In the genomic region with DNA sequence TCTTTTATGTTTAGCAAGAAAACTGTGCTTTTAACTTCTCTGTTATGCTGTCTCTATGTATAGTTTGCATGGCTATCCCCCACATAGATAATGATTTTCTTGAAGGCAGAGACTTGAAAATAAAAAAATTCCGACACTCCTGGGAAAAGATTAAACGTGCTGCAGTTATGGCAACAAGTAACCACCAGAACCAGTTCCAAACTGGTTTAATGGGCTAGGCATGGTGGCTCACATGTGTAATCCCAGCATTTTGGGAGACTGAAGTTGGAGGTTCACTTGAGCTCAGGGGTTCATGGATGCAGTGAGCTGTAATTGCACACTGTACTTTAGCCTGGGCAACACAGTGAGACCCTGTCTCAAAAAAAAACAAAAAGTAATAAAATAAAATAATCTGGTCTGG, we compare ENCODE assay signal across 34 cellular contexts.
"Had no signal": no experiment of that assay in that cellular context is flagged by ENCODE, and none has a peak within 500 bp of the region (broad histone marks: within the 10 kb centered on the region; RNA-seq: fewer than 3 reads in every experiment).

No MANE protein-coding gene starts in this region.

- H3K4me3 ChIP-seq: adrenal gland, body of pancreas, gastrocnemius medialis, heart left ventricle had no signal

- H3K27ac Mint-ChIP-seq: activated CD4-positive, alpha-beta memory T cell treated with anti-CD3 and anti-CD28 coated beads for 36 hours; activated CD4-positive, alpha-beta T cell treated with anti-CD3 and anti-CD28 coated beads for 36 hours; activated CD4-positive, alpha-beta T cell treated with anti-CD3 and anti-CD28 coated beads, Interleukin-2, amount 10 ng/mL, durations not matched to agents 24 days and 14 days; activated CD8-positive, alpha-beta memory T cell treated with anti-CD3 and anti-CD28 coated beads, Interleukin-2, amount 10 ng/mL, durations not matched to agents 7 days and 5 days; activated CD8-positive, alpha-beta T cell treated with anti-CD3 and anti-CD28 coated beads, Interleukin-2, amount 10 ng/mL, durations not matched to agents 7 days and 5 days; activated naive CD4-positive, alpha-beta T cell treated with anti-CD3 and anti-CD28 coated beads for 36 hours; activated naive CD4-positive, alpha-beta T cell treated with anti-CD3 and anti-CD28 coated beads, Interleukin-2, amount 50 U/mL, for 24 hours; activated naive CD8-positive, alpha-beta T cell treated with anti-CD3 and anti-CD28 coated beads for 36 hours; activated naive CD8-positive, alpha-beta T cell treated with anti-CD3 and anti-CD28 coated beads, Interleukin-2, amount 50 U/mL, for 24 hours; activated T-helper 1 cell treated with anti-CD3 and anti-CD28 coated beads, Interleukin-12 subunit alpha, Interleukin-12 subunit beta, Interleukin-2, Interleukin-4 antibody, amounts not matched to agents 30 ng/mL and 10 ng/mL and 1 ng/mL, durations not matched to agents 14 hours and 24 hours and 36 hours; activated T-helper 2 cell treated with anti-CD3 and anti-CD28 coated beads, Interferon-gamma antibody, Interleukin-2, Interleukin-4, amounts not matched to agents 10 μg/mL and 5 μg/mL and 100 μg/mL, durations not matched to agents 14 hours and 24 hours and 36 hours; effector memory CD8-positive, alpha-beta T cell; T-helper 1 cell treated with Interleukin-12 subunit alpha and Interleukin-12 subunit beta and Interleukin-4 antibody, amounts not matched to agents 30 μg/mL and 1 μg/mL, for 36 hours; T-helper 2 cell treated with Interferon-gamma antibody and Interleukin-4, amounts not matched to agents 5 μg/mL and 100 μg/mL, for 36 hours had no signal

- H3K27ac ChIP-seq: adrenal gland, body of pancreas, epithelial cell of prostate, gastrocnemius medialis, heart left ventricle had no signal

- H3K4me3 Mint-ChIP-seq: activated CD4-positive, alpha-beta memory T cell treated with anti-CD3 and anti-CD28 coated beads for 36 hours; activated CD4-positive, alpha-beta T cell treated with anti-CD3 and anti-CD28 coated beads for 36 hours; activated CD4-positive, alpha-beta T cell treated with anti-CD3 and anti-CD28 coated beads, Interleukin-2, amount 10 ng/mL, durations not matched to agents 24 days and 14 days; activated CD8-positive, alpha-beta memory T cell treated with anti-CD3 and anti-CD28 coated beads, Interleukin-2, amount 10 ng/mL, durations not matched to agents 7 days and 5 days; activated CD8-positive, alpha-beta T cell treated with anti-CD3 and anti-CD28 coated beads, Interleukin-2, amount 10 ng/mL, durations not matched to agents 7 days and 5 days; activated naive CD4-positive, alpha-beta T cell treated with anti-CD3 and anti-CD28 coated beads for 36 hours; activated naive CD4-positive, alpha-beta T cell treated with anti-CD3 and anti-CD28 coated beads, Interleukin-2, amount 50 U/mL, for 24 hours; activated naive CD8-positive, alpha-beta T cell treated with anti-CD3 and anti-CD28 coated beads for 36 hours; activated naive CD8-positive, alpha-beta T cell treated with anti-CD3 and anti-CD28 coated beads, Interleukin-2, amount 50 U/mL, for 24 hours; activated T-helper 1 cell treated with anti-CD3 and anti-CD28 coated beads, Interleukin-12 subunit alpha, Interleukin-12 subunit beta, Interleukin-2, Interleukin-4 antibody, amounts not matched to agents 30 ng/mL and 10 ng/mL and 1 ng/mL, durations not matched to agents 14 hours and 24 hours and 36 hours; effector memory CD8-positive, alpha-beta T cell; T-helper 1 cell treated with Interleukin-12 subunit alpha and Interleukin-12 subunit beta and Interleukin-4 antibody, amounts not matched to agents 30 μg/mL and 1 μg/mL, for 36 hours; T-helper 2 cell treated with Interferon-gamma antibody and Interleukin-4, amounts not matched to agents 5 μg/mL and 100 μg/mL, for 36 hours had no signal

- H3K9me3 ChIP-seq: adrenal gland, body of pancreas, gastrocnemius medialis had no signal

- H3K4me1 Mint-ChIP-seq: activated CD4-positive, alpha-beta T cell treated with anti-CD3 and anti-CD28 coated beads for 36 hours; activated CD4-positive, alpha-beta T cell treated with anti-CD3 and anti-CD28 coated beads, Interleukin-2, amount 10 ng/mL, durations not matched to agents 24 days and 14 days; activated CD8-positive, alpha-beta memory T cell treated with anti-CD3 and anti-CD28 coated beads, Interleukin-2, amount 10 ng/mL, durations not matched to agents 7 days and 5 days; activated naive CD4-positive, alpha-beta T cell treated with anti-CD3 and anti-CD28 coated beads, Interleukin-2, amount 50 U/mL, for 24 hours; activated naive CD8-positive, alpha-beta T cell treated with anti-CD3 and anti-CD28 coated beads for 36 hours; activated naive CD8-positive, alpha-beta T cell treated with anti-CD3 and anti-CD28 coated beads, Interleukin-2, amount 50 U/mL, for 24 hours had no signal

- ATAC-seq: activated CD4-positive, alpha-beta T cell treated with anti-CD3 and anti-CD28 coated beads for 36 hours; activated CD8-positive, alpha-beta memory T cell treated with anti-CD3 and anti-CD28 coated beads, Interleukin-2, amount 10 ng/mL, durations not matched to agents 7 days and 5 days; activated CD8-positive, alpha-beta T cell treated with anti-CD3 and anti-CD28 coated beads, Interleukin-2, amount 10 ng/mL, durations not matched to agents 7 days and 5 days; activated naive CD8-positive, alpha-beta T cell treated with anti-CD3 and anti-CD28 coated beads, Interleukin-2, amount 50 U/mL, for 24 hours; body of pancreas; effector memory CD8-positive, alpha-beta T cell; gastrocnemius medialis; heart left ventricle had no signal

- H3K27me3 Mint-ChIP-seq: activated naive CD4-positive, alpha-beta T cell treated with anti-CD3 and anti-CD28 coated beads, Interleukin-2, amount 50 U/mL, for 24 hours had no signal

- DNase-seq: activated CD4-positive, alpha-beta memory T cell treated with anti-CD3 and anti-CD28 coated beads for 36 hours; activated CD4-positive, alpha-beta T cell treated with anti-CD3 and anti-CD28 coated beads for 36 hours; activated CD4-positive, alpha-beta T cell treated with anti-CD3 and anti-CD28 coated beads, Interleukin-2, amount 10 ng/mL, durations not matched to agents 24 days and 14 days; activated CD4-positive, CD25-positive, alpha-beta regulatory T cell; activated CD4-positive, CD25-positive, alpha-beta regulatory T cell treated with anti-CD3 and anti-CD28 coated beads, Interleukin-2, amount 50 U/mL, for 72 hours; activated CD8-positive, alpha-beta memory T cell treated with anti-CD3 and anti-CD28 coated beads, Interleukin-2, amount 10 ng/mL, durations not matched to agents 7 days and 5 days; activated CD8-positive, alpha-beta memory T cell treated with anti-CD3 and anti-CD28 coated beads, Interleukin-2, amount 50 U/mL, for 4 hours; activated CD8-positive, alpha-beta T cell treated with anti-CD3 and anti-CD28 coated beads, Interleukin-2, amount 10 ng/mL, durations not matched to agents 7 days and 5 days; activated effector memory CD4-positive, alpha-beta T cell treated with anti-CD3 and anti-CD28 coated beads, Interleukin-2, amount 50 U/mL, for 16 hours; activated naive CD4-positive, alpha-beta T cell treated with anti-CD3 and anti-CD28 coated beads for 36 hours; activated naive CD8-positive, alpha-beta T cell treated with anti-CD3 and anti-CD28 coated beads for 36 hours; activated naive CD8-positive, alpha-beta T cell treated with anti-CD3 and anti-CD28 coated beads, Interleukin-2, amount 50 U/mL, for 24 hours; activated T-cell treated with anti-CD3 and anti-CD28 coated beads, Interleukin-2, amount 50 U/mL, for 1 hour; activated T-cell treated with anti-CD3 and anti-CD28 coated beads, Interleukin-2, amount 50 U/mL, for 48 hours; adrenal gland; amygdala; aorta; body of pancreas; caudate nucleus; cortex of kidney; dermis blood vessel endothelial cell; effector CD4-positive, alpha-beta T cell; effector memory CD8-positive, alpha-beta T cell; foreskin fibroblast; gastrocnemius medialis; glutamatergic neuron; heart left ventricle; T1000 had no signal

- H3K36me3 Mint-ChIP-seq: activated CD4-positive, alpha-beta memory T cell treated with anti-CD3 and anti-CD28 coated beads for 36 hours; activated CD8-positive, alpha-beta memory T cell treated with anti-CD3 and anti-CD28 coated beads, Interleukin-2, amount 10 ng/mL, durations not matched to agents 7 days and 5 days; activated naive CD4-positive, alpha-beta T cell treated with anti-CD3 and anti-CD28 coated beads, Interleukin-2, amount 50 U/mL, for 24 hours; activated naive CD8-positive, alpha-beta T cell treated with anti-CD3 and anti-CD28 coated beads for 36 hours had no signal
